ENCODE assay signal across 8 cellular contexts in the genomic region with DNA sequence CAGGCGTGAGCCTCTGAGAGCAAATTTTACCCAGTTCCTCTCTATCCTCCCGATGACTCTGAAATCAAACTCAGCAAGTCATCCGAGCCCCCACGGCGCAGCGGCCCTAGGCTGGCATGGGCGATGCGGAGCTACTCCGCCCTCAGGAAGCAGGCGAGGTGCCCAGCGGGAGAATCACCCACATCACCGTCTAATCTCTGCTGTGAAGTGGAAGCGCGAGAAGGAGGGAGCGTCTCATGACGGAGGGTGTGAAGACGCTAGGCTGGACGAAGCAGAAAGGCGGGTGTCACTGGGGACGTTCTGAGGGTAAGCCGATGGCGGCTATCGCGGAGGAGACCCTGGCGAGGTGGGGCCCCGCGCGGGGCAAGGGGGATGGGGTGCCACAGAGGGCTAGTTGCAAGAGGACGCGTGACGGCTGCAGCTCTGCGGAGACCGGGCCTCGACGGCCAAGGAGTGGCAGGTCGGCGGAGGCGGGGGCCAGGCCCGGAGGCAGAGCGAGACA. TPM values are rescaled to one million over a fixed set of nuclear protein-coding genes. Genes with fewer than 3 reads are reported as not detected.
DNase-seq lines count a peak whose midpoint lies in the region; ATAC-seq, FAIRE-seq and TF ChIP-seq lines count a peak whose summit lies in the region.

No MANE protein-coding gene starts in this region.

- no peaks in the 10 kb centered on the region for H3K27me3 ChIP-seq in bronchial epithelial cell (ENCODE audit: control insufficient read depth, insufficient read depth, low read length)

- H3K4me3 ChIP-seq in bronchial epithelial cell (ENCODE audit: low read depth, low read length): peak overlapping the region; percentile 55

- no peak for FAIRE-seq in bronchial epithelial cell (lab: Jason Lieb, UNC)

- no peaks in the 10 kb centered on the region for H3K36me3 ChIP-seq in bronchial epithelial cell (ENCODE audit: control insufficient read depth, insufficient read depth, low read length)

- peaks cover 4 to 5% of the 10 kb centered on the region in 2 donors for H3K27me3 Mint-ChIP-seq in stimulated activated naive B cell treated with anti-CD40 and anti-IgM and Interleukin-4, amounts not matched to agents 10 μg/mL and 1 μg/mL and 100 μg/mL, for 72 hours

- H3K9me3 Mint-ChIP-seq in stimulated activated naive B cell treated with anti-CD40 and anti-IgM and Interleukin-4, amounts not matched to agents 10 μg/mL and 1 μg/mL and 100 μg/mL, for 72 hours: no peaks in the 10 kb centered on the region

- POLR2A ChIA-PET in RWPE1 (lab: Yijun Ruan, JAX; ENCODE audit: low non-redundant PET): no interaction called here

- peak; percentile 78 for DNase-seq in activated effector memory CD4-positive, alpha-beta T cell treated with anti-CD3 and anti-CD28 coated beads, Interleukin-2, amount 50 U/mL, for 16 hours
- DNase-seq in activated effector memory CD4-positive, alpha-beta T cell treated with Interleukin-2 at 50 U/mL for 16 hours: no peak
- DNase-seq in RWPE1 (ENCODE audit: low spot score) (no peak), bronchial epithelial cell (ENCODE audit: low read depth) (peak; percentile 47), kidney tubule cell (ENCODE audit: low spot score) (peak; percentile 49)
- DNase-seq in stimulated activated naive B cell treated with anti-CD40 and anti-IgM and Interleukin-4, amounts not matched to agents 10 μg/mL and 1 μg/mL and 100 μg/mL, for 72 hours: peak; percentile 52

- CTCF ChIA-PET in RWPE1 (lab: Yijun Ruan, JAX): interaction anchor here (0.6 to 3.3 kb wide), 18 partner anchors 9 to 243 kb away, joined by 3 to 45 read pairs (median 4); a partner anchor contains a TSS

- H3K27ac ChIP-seq in RWPE1: peak overlapping the region; percentile 94

- no peaks in the 10 kb centered on the region for H3K36me3 Mint-ChIP-seq in stimulated activated naive B cell treated with anti-CD40 and anti-IgM and Interleukin-4, amounts not matched to agents 10 μg/mL and 1 μg/mL and 100 μg/mL, for 72 hours

- H3K4me3 Mint-ChIP-seq in stimulated activated naive B cell treated with anti-CD40 and anti-IgM and Interleukin-4, amounts not matched to agents 10 μg/mL and 1 μg/mL and 100 μg/mL, for 72 hours: peak overlapping the region; percentile 87 to 92

- TF ChIP-seq CTCF in RWPE1 (conservative IDR thresholded peaks at IDR 0.05; ENCODE audit: low read depth) (no peak), bronchial epithelial cell (IDR thresholded peaks at IDR 0.05; ENCODE audit: insufficient read depth, low read length, severe bottlenecking) (no peak)

- ATAC-seq in HG03064 (IDR thresholded peaks at IDR 0.05; ENCODE audit: low read depth, unreplicated experiment) (peak; percentile 3), GM18858 (IDR thresholded peaks at IDR 0.05; ENCODE audit: unreplicated experiment) (no peak)
- ATAC-seq in stimulated activated naive B cell treated with anti-CD40 and anti-IgM and Interleukin-4, amounts not matched to agents 10 μg/mL and 1 μg/mL and 100 μg/mL, for 72 hours (replicated peaks): peak; percentile 38

- H3K27ac Mint-ChIP-seq in stimulated activated naive B cell treated with anti-CD40 and anti-IgM and Interleukin-4, amounts not matched to agents 10 μg/mL and 1 μg/mL and 100 μg/mL, for 72 hours: peak overlapping the region; percentile 93

- peaks cover 30 to 55% of the 10 kb centered on the region in 2 donors for H3K4me1 Mint-ChIP-seq in stimulated activated naive B cell treated with anti-CD40 and anti-IgM and Interleukin-4, amounts not matched to agents 10 μg/mL and 1 μg/mL and 100 μg/mL, for 72 hours

RNA-seq across cellular contexts. Expression of a gene that starts 9.1 kb away (rescaled TPM):
- total RNA-seq in bronchial epithelial cell: 97.9 and 129 TPM in 2 replicates

RNA-seq across cellular contexts. Expression of a gene that starts 21.9 kb away (rescaled TPM):
- not detected in 2 replicates for total RNA-seq in bronchial epithelial cell

RNA-seq across cellular contexts. Expression of a gene that starts 35.5 kb away (rescaled TPM):
- total RNA-seq in bronchial epithelial cell: 0.26 TPM in 1 of 2 replicates, not detected in the other

RNA-seq across cellular contexts. Expression of a gene that starts 42.0 kb away (rescaled TPM):
- total RNA-seq in bronchial epithelial cell: 2.3 and 7.1 TPM in 2 replicates

RNA-seq across cellular contexts. Expression of a gene that starts 51.9 kb away (rescaled TPM):
- total RNA-seq in bronchial epithelial cell: under 0.01 TPM in 1 of 2 replicates, not detected in the other

Comparison
In these comparisons a context has a peak if more than half of its experiments do, and no peak if none do; other contexts are left out.
1. DNase-seq: peak in activated effector memory CD4-positive, alpha-beta T cell treated with anti-CD3 and anti-CD28 coated beads, Interleukin-2, amount 50 U/mL, for 16 hours (single experiment), bronchial epithelial cell (single experiment), kidney tubule cell (single experiment) and stimulated activated naive B cell treated with anti-CD40 and anti-IgM and Interleukin-4, amounts not matched to agents 10 μg/mL and 1 μg/mL and 100 μg/mL, for 72 hours (single experiment); none in activated effector memory CD4-positive, alpha-beta T cell treated with Interleukin-2 at 50 U/mL for 16 hours (single experiment) and RWPE1 (single experiment).